ENCODE assay signal across 9 cellular contexts in genomic region chr1:205375816-205376545, GRCh38. TPM values are rescaled to one million over a fixed set of nuclear protein-coding genes. Genes with fewer than 3 reads are reported as not detected.
DNase-seq lines count a peak whose midpoint lies in the region; ATAC-seq lines count a peak whose summit lies in the region.
"Had no signal": no experiment of that assay in that cellular context is flagged by ENCODE, and none has a peak within 500 bp of the region (broad histone marks: within the 10 kb centered on the region; RNA-seq: fewer than 3 reads in every experiment).

No MANE protein-coding gene starts in this region.

- H3K9me3 ChIP-seq in T-helper 17 cell (ENCODE audit: control insufficient read depth, low read length, poor library complexity, severe bottlenecking): no peaks in the 10 kb centered on the region
- H3K9me3 ChIP-seq: heart left ventricle had no signal

- peaks cover 31% of the 10 kb centered on the region for H3K4me1 Mint-ChIP-seq in T-helper 17 cell
- peaks cover 10 to 22% (median 15%) of the 10 kb centered on the region in 4 donors for H3K4me1 Mint-ChIP-seq in naive thymus-derived CD8-positive, alpha-beta T cell

- peak overlapping the region; percentile 37 for H3K4me3 Mint-ChIP-seq in T-helper 17 cell
- no peak overlapping the region for H3K4me3 Mint-ChIP-seq in naive thymus-derived CD8-positive, alpha-beta T cell

- POLR2A ChIA-PET in naive thymus-derived CD8-positive, alpha-beta T cell (lab: Charles Lee): interaction anchor here (0.7 kb wide), 1 partner anchor 296 kb away, joined by 4 read pairs; no protein-coding TSS in a partner anchor

- peaks cover 2% of the 10 kb centered on the region for H3K36me3 Mint-ChIP-seq in T-helper 17 cell (ENCODE audit: low read depth)
- H3K36me3 Mint-ChIP-seq in naive thymus-derived CD8-positive, alpha-beta T cell: no peaks in the 10 kb centered on the region

- peaks cover 16% of the 10 kb centered on the region for H3K27me3 Mint-ChIP-seq in T-helper 17 cell
- H3K27me3 Mint-ChIP-seq in naive thymus-derived CD8-positive, alpha-beta T cell: peaks cover 5 to 54% (median 23%) of the 10 kb centered on the region in 5 donors

- DNase-seq in AG08396 (ENCODE audit: low spot score) (peak; percentile 71), Kasumi-1 (lab: John Stamatoyannopoulos, UW) (peak; percentile 9 to 50), T-helper 17 cell (no peak), iPS-NIHi11 (ENCODE audit: low spot score) (peak; percentile 83), NOMO-1 (lab: John Stamatoyannopoulos, UW; ENCODE audit: unreplicated experiment in 2 of 2) (no peak)
- no peak for DNase-seq in stimulated activated CD4-positive, alpha-beta T cell treated with anti-CD3 and anti-CD28 coated beads, Interleukin-2, amount 100 ng/mL, for 24 hours
- no peak for DNase-seq in naive thymus-derived CD8-positive, alpha-beta T cell
- DNase-seq: heart left ventricle had no signal

- ATAC-seq in T-helper 17 cell (no peak), HG03354 (IDR thresholded peaks at IDR 0.05; ENCODE audit: poor library complexity, severe bottlenecking, unreplicated experiment) (no peak)
- no peak for ATAC-seq in naive thymus-derived CD8-positive, alpha-beta T cell

- H3K27ac Mint-ChIP-seq in T-helper 17 cell: no peak overlapping the region
- peak overlapping the region in 1 of 10 donors; percentile 60 for H3K27ac Mint-ChIP-seq in naive thymus-derived CD8-positive, alpha-beta T cell

- H3K9me3 Mint-ChIP-seq in naive thymus-derived CD8-positive, alpha-beta T cell: no peaks in the 10 kb centered on the region

RNA-seq across cellular contexts. Expression of gene KLHDC8A, which starts 19.3 kb away (rescaled TPM):
- not detected for total RNA-seq in T-helper 17 cell
- total RNA-seq in naive thymus-derived CD8-positive, alpha-beta T cell: not detected
- not detected for polyA plus RNA-seq in naive thymus-derived CD8-positive, alpha-beta T cell

RNA-seq across cellular contexts. Expression of gene LEMD1, which starts 45.9 kb away (rescaled TPM):
- total RNA-seq in T-helper 17 cell: not detected
- not detected for total RNA-seq in naive thymus-derived CD8-positive, alpha-beta T cell
- not detected for polyA plus RNA-seq in naive thymus-derived CD8-positive, alpha-beta T cell
- polyA plus RNA-seq: heart left ventricle had no signal

RNA-seq across cellular contexts. Expression of gene NUAK2, which starts 54.4 kb away (rescaled TPM):
- total RNA-seq in T-helper 17 cell: 1 to 10 TPM; 5.1 to 8.6 TPM
- 10 to 100 TPM; 46.9 to 47.9 TPM for total RNA-seq in naive thymus-derived CD8-positive, alpha-beta T cell
- 10 to 100 TPM; 14.3 to 73.6 (median 34.0) TPM for polyA plus RNA-seq in naive thymus-derived CD8-positive, alpha-beta T cell

Comparison
In these comparisons a context has a peak if more than half of its experiments do, and no peak if none do; other contexts are left out.
1. DNase-seq: peak in AG08396 (single experiment), Kasumi-1 (2 of 2) and iPS-NIHi11 (single experiment); none in T-helper 17 cell (0 of 3), stimulated activated CD4-positive, alpha-beta T cell treated with anti-CD3 and anti-CD28 coated beads, Interleukin-2, amount 100 ng/mL, for 24 hours (0 of 2), NOMO-1 (0 of 2) and naive thymus-derived CD8-positive, alpha-beta T cell (0 of 10).
2. RNA of gene NUAK2, which starts 54.4 kb away (total RNA-seq): 46.9 to 47.9 TPM in naive thymus-derived CD8-positive, alpha-beta T cell; 5.1 to 8.6 TPM in T-helper 17 cell; every median in the first group is over 4 times any median in the second.